18 cellular contexts compared by ENCODE assay signal in the genomic region with DNA sequence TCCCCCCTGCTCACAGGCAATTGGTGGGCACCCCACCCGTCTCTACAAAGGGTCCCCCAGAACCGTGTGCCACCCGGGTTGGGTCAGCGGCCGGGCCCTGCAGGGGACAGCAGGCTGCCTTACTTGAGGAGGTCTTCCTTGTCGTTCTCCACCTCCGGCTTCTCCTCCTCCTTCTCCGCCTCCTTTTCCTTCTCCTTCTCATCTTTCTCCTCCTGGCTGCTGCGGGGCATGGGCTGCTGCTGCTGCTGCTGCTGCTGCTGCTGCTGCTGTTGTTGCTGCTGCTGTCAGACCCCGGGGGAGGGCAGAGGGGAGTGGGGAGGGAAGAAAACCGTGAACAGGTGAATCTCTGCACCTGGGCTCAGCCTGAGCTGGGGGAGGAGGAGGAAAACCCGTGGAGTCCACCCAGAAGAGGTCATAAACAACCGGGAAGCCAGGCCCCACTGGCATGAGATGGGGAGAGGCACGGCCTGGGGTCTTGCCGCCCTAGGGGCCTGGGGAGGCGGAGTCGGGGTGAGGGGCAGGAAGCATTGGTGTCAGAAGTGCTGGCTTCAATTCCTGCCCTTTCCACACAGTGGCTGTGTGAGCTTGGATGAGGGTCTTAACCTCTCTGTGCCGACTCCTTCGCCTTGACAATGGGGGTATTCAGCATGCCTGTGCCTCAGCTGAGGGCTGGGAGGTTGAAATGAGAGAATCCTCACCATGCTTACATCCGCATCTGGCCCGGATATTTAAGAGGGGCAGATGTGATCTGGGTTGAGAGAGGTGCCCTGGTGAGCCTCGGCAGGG.
DNase-seq lines count a peak whose midpoint lies in the region; TF ChIP-seq lines count a peak whose summit lies in the region.
"Had no signal": no experiment of that assay in that cellular context is flagged by ENCODE, and none has a peak within 500 bp of the region (broad histone marks: within the 10 kb centered on the region; RNA-seq: fewer than 3 reads in every experiment).

No MANE protein-coding gene starts in this region.

- H3K4me2 ChIP-seq in mammary epithelial cell (ENCODE audit: insufficient read depth, low read depth, low read length), result no peak overlapping the region

- peaks cover 33% of the 10 kb centered on the region for H3K79me2 ChIP-seq in mammary epithelial cell (ENCODE audit: insufficient read depth, low read length)

- TF ChIP-seq CTCF in breast epithelium (IDR thresholded peaks at IDR 0.05) (no peak), mammary epithelial cell (conservative IDR thresholded peaks at IDR 0.05 in 1 of 2, IDR thresholded peaks at IDR 0.05 in 1 of 2; ENCODE audit: extremely low read depth in 1 of 2, insufficient read depth in 1 of 2, low read depth in 1 of 2, low read length in 2 of 2) (no peak), coronary artery (IDR thresholded peaks at IDR 0.05) (no peak), nephron progenitor cell (IDR thresholded peaks at IDR 0.05) (no peak), tibial artery (IDR thresholded peaks at IDR 0.05) (no peak)

- TF ChIP-seq POLR2A in breast epithelium (IDR thresholded peaks at IDR 0.05), result no peak

- H3K4me1 Mint-ChIP-seq in nephron progenitor cell, result peaks cover 63% of the 10 kb centered on the region

- H3K27me3 ChIP-seq in breast epithelium (no peaks in the 10 kb centered on the region), mammary epithelial cell (ENCODE audit: insufficient read depth, low read length) (no peaks in the 10 kb centered on the region), tibial artery (no peaks in the 10 kb centered on the region), MG63 (no peaks in the 10 kb centered on the region)

- no peaks in the 10 kb centered on the region for H3K36me3 ChIP-seq in breast epithelium
- H3K36me3 ChIP-seq in mammary epithelial cell (ENCODE audit: insufficient read depth, low read length), result peaks cover 14% of the 10 kb centered on the region
- H3K36me3 ChIP-seq in tibial artery, result peaks cover 6 to 64% (median 41%) of the 10 kb centered on the region in 3 donors
- H3K36me3 ChIP-seq in MG63, result peaks cover 45% of the 10 kb centered on the region

- no peak overlapping the region for H2AFZ ChIP-seq in mammary epithelial cell (ENCODE audit: low read depth, low read length)

- no peaks in the 10 kb centered on the region for H3K9me3 ChIP-seq in breast epithelium
- no peaks in the 10 kb centered on the region for H3K9me3 ChIP-seq in mammary epithelial cell (replicated peaks; ENCODE audit: insufficient read depth, low read length)
- H3K9me3 ChIP-seq in tibial artery, result no peaks in the 10 kb centered on the region
- H3K9me3 ChIP-seq in MG63, result no peaks in the 10 kb centered on the region
- H3K9me3 ChIP-seq: lower lobe of right lung had no signal

- CTCF ChIA-PET in mammary epithelial cell (lab: Charles Lee; ENCODE audit: low non-redundant PET), result no interaction called here

- peak overlapping the region; percentile 76 for H3K4me3 Mint-ChIP-seq in nephron progenitor cell
- H3K4me3 Mint-ChIP-seq: activated CD8-positive, alpha-beta T cell treated with anti-CD3 and anti-CD28 coated beads, Interleukin-2, amount 10 ng/mL, durations not matched to agents 7 days and 5 days; activated T-helper 17 cell treated with anti-CD3 and anti-CD28 coated beads, Interleukin-2, amount 50 U/mL, for 72 hours; dendritic cell treated with granulocyte-macrophage colony-stimulating factor and Interleukin-4, amounts not matched to agents 40 ng/mL and 50 ng/mL, for 4 days; stimulated activated naive CD8-positive, alpha-beta T cell treated with anti-CD3 and anti-CD28 coated beads, Interleukin-15, amount 100 ng/mL, for 72 hours had no signal

- intact Hi-C loops in breast epithelium (cut with DNase I; ENCODE audit: low total_unique reads) (no loop called here), mammary epithelial cell (cut with micrococcal nuclease) (no loop called here), tibial artery (cut with DNase I; ENCODE audit: low total_unique reads) (no loop called here)

- no peaks in the 10 kb centered on the region for H4K20me1 ChIP-seq in mammary epithelial cell (ENCODE audit: insufficient read depth, low read length)

- 68% methylated on average over 10 of the region's 22 CpGs for WGBS in mammary epithelial cell (ENCODE audit: low coverage, missing lambda C conversion rate)

- no peaks in the 10 kb centered on the region for H3K9me3 Mint-ChIP-seq in nephron progenitor cell
- H3K9me3 Mint-ChIP-seq: activated T-helper 17 cell treated with anti-CD3 and anti-CD28 coated beads, Interleukin-2, amount 50 U/mL, for 72 hours; dendritic cell treated with granulocyte-macrophage colony-stimulating factor and Interleukin-4, amounts not matched to agents 40 ng/mL and 50 ng/mL, for 4 days; stimulated activated naive CD8-positive, alpha-beta T cell treated with anti-CD3 and anti-CD28 coated beads, Interleukin-15, amount 100 ng/mL, for 72 hours had no signal

- peak overlapping the region; percentile 45 to 77 for H3K27ac ChIP-seq in breast epithelium
- no peak overlapping the region for H3K27ac ChIP-seq in mammary epithelial cell (ENCODE audit: insufficient read depth, low read depth, low read length)
- peak overlapping the region; percentile 46 to 74 for H3K27ac ChIP-seq in coronary artery
- H3K27ac ChIP-seq in tibial artery, result peak overlapping the region; percentile 52 to 57
- H3K27ac ChIP-seq: HL-60, lower lobe of right lung had no signal

- in situ Hi-C loops in mammary epithelial cell (cut with MboI; ENCODE audit: low sequenced_read_pairs in 2 of 2), result loop anchor here in 1 of 2 donors (25.0 kb wide), 1 partner anchor 360 kb away; no protein-coding TSS in a partner anchor

- H3K4me3 ChIP-seq in breast epithelium, result no peak overlapping the region
- no peak overlapping the region for H3K4me3 ChIP-seq in mammary epithelial cell (replicated peaks in 1 of 3; ENCODE audit: insufficient read depth in 1 of 3, low read depth in 2 of 3, low read length in 3 of 3)
- H3K4me3 ChIP-seq in coronary artery, result no peak overlapping the region
- H3K4me3 ChIP-seq in tibial artery, result no peak overlapping the region
- H3K4me3 ChIP-seq in MG63, result no peak overlapping the region
- H3K4me3 ChIP-seq: lower lobe of right lung had no signal

- H3K27ac Mint-ChIP-seq in nephron progenitor cell, result peak overlapping the region; percentile 97
- H3K27ac Mint-ChIP-seq: activated CD8-positive, alpha-beta T cell treated with anti-CD3 and anti-CD28 coated beads, Interleukin-2, amount 10 ng/mL, durations not matched to agents 7 days and 5 days; dendritic cell treated with granulocyte-macrophage colony-stimulating factor and Interleukin-4, amounts not matched to agents 40 ng/mL and 50 ng/mL, for 4 days had no signal

- dilution Hi-C loops in mammary epithelial cell (cut with HindIII; ENCODE audit: low sequenced_read_pairs), result no loop called here

- peaks cover 23% of the 10 kb centered on the region for H3K36me3 Mint-ChIP-seq in nephron progenitor cell (ENCODE audit: low read depth)

- BruUV-seq in mammary epithelial cell (replicated peaks; lab: Mats Ljungman, UMichigan), result no TSS peak

- H3K27me3 Mint-ChIP-seq in nephron progenitor cell (ENCODE audit: low read depth, poor library complexity), result peaks cover 4% of the 10 kb centered on the region
- H3K27me3 Mint-ChIP-seq: activated T-helper 17 cell treated with anti-CD3 and anti-CD28 coated beads, Interleukin-2, amount 50 U/mL, for 72 hours; dendritic cell treated with granulocyte-macrophage colony-stimulating factor and Interleukin-4, amounts not matched to agents 40 ng/mL and 50 ng/mL, for 4 days; stimulated activated naive CD8-positive, alpha-beta T cell treated with anti-CD3 and anti-CD28 coated beads, Interleukin-15, amount 100 ng/mL, for 72 hours had no signal

- peaks cover 3 to 7% of the 10 kb centered on the region in 2 donors for H3K4me1 ChIP-seq in breast epithelium
- H3K4me1 ChIP-seq in mammary epithelial cell (ENCODE audit: insufficient read depth, low read length), result no peaks in the 10 kb centered on the region
- H3K4me1 ChIP-seq in tibial artery, result peaks cover 4 to 65% (median 46%) of the 10 kb centered on the region in 4 donors

- no peak overlapping the region for H3K9ac ChIP-seq in mammary epithelial cell (ENCODE audit: insufficient read depth, low read length)

- DNase-seq in breast epithelium (ENCODE audit: low spot score in 2 of 2) (no peak), mammary epithelial cell (no peak), coronary artery (ENCODE audit: low spot score) (no peak), nephron progenitor cell (peak; percentile 55), tibial artery (no peak), MG63 (no peak), hippocampal formation (lab: John Stamatoyannopoulos, UW) (no peak), DMS53 treated with DMSO at 0.1 percent for 48 hours (lab: John Stamatoyannopoulos, UW; ENCODE audit: unreplicated experiment) (no peak)
- DNase-seq: activated CD8-positive, alpha-beta T cell treated with anti-CD3 and anti-CD28 coated beads, Interleukin-2, amount 10 ng/mL, durations not matched to agents 7 days and 5 days; amniotic stem cell; DND-41; Karpas-422; lower lobe of right lung; NCI-H1436 treated with DMSO at 0.1 percent for 48 hours; stimulated activated naive CD8-positive, alpha-beta T cell treated with anti-CD3 and anti-CD28 coated beads, Interleukin-15, amount 100 ng/mL, for 72 hours had no signal
